1 cellular context compared by ENCODE assay signal in the genomic region with DNA sequence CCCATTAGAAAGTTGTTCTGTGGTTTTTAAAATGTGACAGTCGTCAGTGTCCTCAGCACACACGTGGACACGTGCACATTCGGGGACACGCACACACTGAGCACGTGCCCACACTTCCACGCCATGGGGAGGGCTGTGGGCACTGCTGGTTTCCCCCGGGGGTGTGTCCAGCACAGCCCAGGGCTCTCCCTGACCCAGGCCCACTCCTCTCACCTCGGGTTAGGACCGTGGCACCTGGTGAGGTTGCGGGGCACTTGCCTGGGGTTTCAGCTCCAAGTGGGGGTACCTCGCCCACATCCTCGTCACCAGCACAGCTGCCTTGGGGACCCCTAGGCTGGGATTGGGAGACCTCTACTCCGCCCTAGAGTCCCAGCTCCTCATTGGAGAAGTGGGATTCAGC.
TF ChIP-seq lines count a peak whose summit lies in the region.

No MANE protein-coding gene starts in this region.

TF ChIP-seq in GM12878, 131 proteins besides CTCF, POLR2A, EP300 and RAD21:
- TF ChIP-seq STAT3 (IDR thresholded peaks at IDR 0.05; ENCODE audit: low read depth, low read length): no peak
- TF ChIP-seq, protein P1, sequence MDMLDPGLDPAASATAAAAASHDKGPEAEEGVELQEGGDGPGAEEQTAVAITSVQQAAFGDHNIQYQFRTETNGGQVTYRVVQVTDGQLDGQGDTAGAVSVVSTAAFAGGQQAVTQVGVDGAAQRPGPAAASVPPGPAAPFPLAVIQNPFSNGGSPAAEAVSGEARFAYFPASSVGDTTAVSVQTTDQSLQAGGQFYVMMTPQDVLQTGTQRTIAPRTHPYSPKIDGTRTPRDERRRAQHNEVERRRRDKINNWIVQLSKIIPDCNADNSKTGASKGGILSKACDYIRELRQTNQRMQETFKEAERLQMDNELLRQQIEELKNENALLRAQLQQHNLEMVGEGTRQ (IDR thresholded peaks at IDR 0.05; ENCODE audit: borderline replicate concordance, low read depth, low read length): no peak
- no peak for TF ChIP-seq TCF12 (IDR thresholded peaks at IDR 0.05; ENCODE audit: low read depth, low read length)
- TF ChIP-seq LARP7 (IDR thresholded peaks at IDR 0.05): no peak
- TF ChIP-seq, protein P2, sequence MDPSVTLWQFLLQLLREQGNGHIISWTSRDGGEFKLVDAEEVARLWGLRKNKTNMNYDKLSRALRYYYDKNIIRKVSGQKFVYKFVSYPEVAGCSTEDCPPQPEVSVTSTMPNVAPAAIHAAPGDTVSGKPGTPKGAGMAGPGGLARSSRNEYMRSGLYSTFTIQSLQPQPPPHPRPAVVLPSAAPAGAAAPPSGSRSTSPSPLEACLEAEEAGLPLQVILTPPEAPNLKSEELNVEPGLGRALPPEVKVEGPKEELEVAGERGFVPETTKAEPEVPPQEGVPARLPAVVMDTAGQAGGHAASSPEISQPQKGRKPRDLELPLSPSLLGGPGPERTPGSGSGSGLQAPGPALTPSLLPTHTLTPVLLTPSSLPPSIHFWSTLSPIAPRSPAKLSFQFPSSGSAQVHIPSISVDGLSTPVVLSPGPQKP (IDR thresholded peaks at IDR 0.05; ENCODE audit: low read depth, low read length): no peak
- TF ChIP-seq HDGF (IDR thresholded peaks at IDR 0.05): no peak
- TF ChIP-seq JUND (IDR thresholded peaks at IDR 0.05; ENCODE audit: low read depth, low read length): no peak
- TF ChIP-seq, protein P3, sequence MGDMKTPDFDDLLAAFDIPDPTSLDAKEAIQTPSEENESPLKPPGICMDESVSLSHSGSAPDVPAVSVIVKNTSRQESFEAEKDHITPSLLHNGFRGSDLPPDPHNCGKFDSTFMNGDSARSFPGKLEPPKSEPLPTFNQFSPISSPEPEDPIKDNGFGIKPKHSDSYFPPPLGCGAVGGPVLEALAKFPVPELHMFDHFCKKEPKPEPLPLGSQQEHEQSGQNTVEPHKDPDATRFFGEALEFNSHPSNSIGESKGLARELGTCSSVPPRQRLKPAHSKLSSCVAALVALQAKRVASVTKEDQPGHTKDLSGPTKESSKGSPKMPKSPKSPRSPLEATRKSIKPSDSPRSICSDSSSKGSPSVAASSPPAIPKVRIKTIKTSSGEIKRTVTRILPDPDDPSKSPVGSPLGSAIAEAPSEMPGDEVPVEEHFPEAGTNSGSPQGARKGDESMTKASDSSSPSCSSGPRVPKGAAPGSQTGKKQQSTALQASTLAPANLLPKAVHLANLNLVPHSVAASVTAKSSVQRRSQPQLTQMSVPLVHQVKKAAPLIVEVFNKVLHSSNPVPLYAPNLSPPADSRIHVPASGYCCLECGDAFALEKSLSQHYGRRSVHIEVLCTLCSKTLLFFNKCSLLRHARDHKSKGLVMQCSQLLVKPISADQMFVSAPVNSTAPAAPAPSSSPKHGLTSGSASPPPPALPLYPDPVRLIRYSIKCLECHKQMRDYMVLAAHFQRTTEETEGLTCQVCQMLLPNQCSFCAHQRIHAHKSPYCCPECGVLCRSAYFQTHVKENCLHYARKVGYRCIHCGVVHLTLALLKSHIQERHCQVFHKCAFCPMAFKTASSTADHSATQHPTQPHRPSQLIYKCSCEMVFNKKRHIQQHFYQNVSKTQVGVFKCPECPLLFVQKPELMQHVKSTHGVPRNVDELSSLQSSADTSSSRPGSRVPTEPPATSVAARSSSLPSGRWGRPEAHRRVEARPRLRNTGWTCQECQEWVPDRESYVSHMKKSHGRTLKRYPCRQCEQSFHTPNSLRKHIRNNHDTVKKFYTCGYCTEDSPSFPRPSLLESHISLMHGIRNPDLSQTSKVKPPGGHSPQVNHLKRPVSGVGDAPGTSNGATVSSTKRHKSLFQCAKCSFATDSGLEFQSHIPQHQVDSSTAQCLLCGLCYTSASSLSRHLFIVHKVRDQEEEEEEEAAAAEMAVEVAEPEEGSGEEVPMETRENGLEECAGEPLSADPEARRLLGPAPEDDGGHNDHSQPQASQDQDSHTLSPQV (IDR thresholded peaks at IDR 0.05): no peak
- no peak for TF ChIP-seq ZNF384 (IDR thresholded peaks at IDR 0.05; ENCODE audit: borderline replicate concordance, low read depth, low read length)
- TF ChIP-seq ETV6 (conservative IDR thresholded peaks at IDR 0.05 in 1 of 2, IDR thresholded peaks at IDR 0.05 in 1 of 2; ENCODE audit: borderline replicate concordance in 1 of 2, low read depth in 1 of 2): no peak
- no peak for TF ChIP-seq ZNF207 (IDR thresholded peaks at IDR 0.05; ENCODE audit: borderline replicate concordance)
- no peak for TF ChIP-seq NBN (IDR thresholded peaks at IDR 0.05)
- no peak for TF ChIP-seq CBX3 (IDR thresholded peaks at IDR 0.05; ENCODE audit: borderline replicate concordance, low read depth)
- TF ChIP-seq SMARCA5 (IDR thresholded peaks at IDR 0.05): no peak
- no peak for TF ChIP-seq GATAD2B (conservative IDR thresholded peaks at IDR 0.05; ENCODE audit: low read depth)
